In the genomic region with DNA sequence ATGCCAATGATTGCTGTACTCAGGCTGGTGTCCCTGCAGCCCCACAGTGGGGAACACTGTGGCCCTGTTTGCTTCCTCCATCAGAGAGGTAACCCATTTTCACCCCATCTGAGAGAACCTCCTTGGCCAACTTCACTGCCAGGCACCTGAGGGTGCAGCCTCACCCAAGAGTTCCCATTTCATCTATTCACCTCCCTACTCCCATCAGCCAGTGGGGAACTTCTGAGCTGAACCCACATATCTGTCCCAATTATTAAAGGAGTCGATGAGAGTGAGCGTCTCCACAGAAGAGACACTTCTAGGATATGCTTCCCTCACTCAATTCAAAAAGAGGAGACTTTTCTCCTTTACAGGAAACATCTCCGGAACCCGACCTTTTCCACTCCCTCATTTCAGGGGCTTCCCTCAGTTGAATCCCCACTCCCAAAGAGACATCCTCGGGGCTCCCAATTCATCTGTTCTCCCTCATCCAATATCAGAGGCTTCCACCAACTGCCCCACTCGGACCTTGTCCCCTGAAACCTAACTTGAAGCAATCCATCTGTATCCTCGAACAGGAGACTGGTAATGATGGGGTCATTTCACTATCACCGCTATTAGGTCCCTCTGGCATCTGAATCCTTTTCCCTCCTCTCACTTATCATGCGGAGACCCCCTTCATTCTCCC, we compare ENCODE assay signal across 1 cellular context.
TF ChIP-seq lines count a peak whose summit lies in the region.

No MANE protein-coding gene starts in this region.

TF ChIP-seq in A549, 52 proteins besides CTCF, POLR2A, EP300 and RAD21 (continued from another document):
- TF ChIP-seq NR3C1 (IDR thresholded peaks at IDR 0.05): no peak
- TF ChIP-seq, protein P1, sequence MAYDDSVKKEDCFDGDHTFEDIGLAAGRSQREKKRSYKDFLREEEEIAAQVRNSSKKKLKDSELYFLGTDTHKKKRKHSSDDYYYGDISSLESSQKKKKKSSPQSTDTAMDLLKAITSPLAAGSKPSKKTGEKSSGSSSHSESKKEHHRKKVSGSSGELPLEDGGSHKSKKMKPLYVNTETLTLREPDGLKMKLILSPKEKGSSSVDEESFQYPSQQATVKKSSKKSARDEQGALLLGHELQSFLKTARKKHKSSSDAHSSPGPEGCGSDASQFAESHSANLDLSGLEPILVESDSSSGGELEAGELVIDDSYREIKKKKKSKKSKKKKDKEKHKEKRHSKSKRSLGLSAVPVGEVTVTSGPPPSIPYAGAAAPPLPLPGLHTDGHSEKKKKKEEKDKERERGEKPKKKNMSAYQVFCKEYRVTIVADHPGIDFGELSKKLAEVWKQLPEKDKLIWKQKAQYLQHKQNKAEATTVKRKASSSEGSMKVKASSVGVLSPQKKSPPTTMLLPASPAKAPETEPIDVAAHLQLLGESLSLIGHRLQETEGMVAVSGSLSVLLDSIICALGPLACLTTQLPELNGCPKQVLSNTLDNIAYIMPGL (CRISPR knock-in tag; IDR thresholded peaks at IDR 0.05; ENCODE audit: borderline replicate concordance): no peak
